Comparison of ENCODE assay signal across 8 cellular contexts in the genomic region with DNA sequence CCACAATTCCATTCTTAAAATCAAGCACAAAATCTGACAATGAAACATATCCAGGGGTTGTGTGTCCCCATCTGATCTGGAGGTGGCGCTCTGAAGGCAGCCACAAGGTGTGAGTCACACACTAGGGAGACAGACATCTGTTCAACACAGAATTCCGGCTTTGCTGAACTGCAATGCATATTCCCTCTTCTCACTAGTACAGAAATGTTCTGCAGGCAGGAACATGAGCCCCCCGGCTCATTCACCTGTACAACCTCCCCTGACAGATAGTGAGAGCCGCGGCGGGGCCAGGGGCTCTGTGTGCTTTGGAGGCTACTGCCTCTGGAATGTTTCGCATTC. TPM values are rescaled to one million over a fixed set of nuclear protein-coding genes. Genes with fewer than 3 reads are reported as not detected.
A peak's percentile ranks its signal among the peaks of the same experiment; 100 is the strongest.
DNase-seq lines count a peak whose midpoint lies in the region; ATAC-seq and TF ChIP-seq lines count a peak whose summit lies in the region.

No MANE protein-coding gene starts in this region.

- H3K27me3 Mint-ChIP-seq in activated naive CD8-positive, alpha-beta T cell treated with anti-CD3 and anti-CD28 coated beads, Interleukin-2, amount 10 ng/mL, durations not matched to agents 7 days and 5 days = no peaks in the 10 kb centered on the region

- H3K4me1 ChIP-seq in HCT116 (ENCODE audit: control insufficient read depth in 1 of 2, insufficient read depth in 2 of 2, low read length in 2 of 2) = no peaks in the 10 kb centered on the region

- BruUV-seq in HCT116 (replicated peaks; lab: Mats Ljungman, UMichigan) = TSS peak; percentile 40

- no peak overlapping the region for H3K9ac ChIP-seq in HCT116 (ENCODE audit: low read length)

- TF ChIP-seq CTCF in HCT116 (IDR thresholded peaks at IDR 0.05 in 2 of 3, conservative IDR thresholded peaks at IDR 0.05 in 1 of 3; ENCODE audit: borderline replicate concordance in 1 of 3, insufficient read depth in 1 of 3, low read depth in 2 of 3, low read length in 2 of 3) = peak; percentile 34 to 69 (median 68); a peak in 5 of 6 replicates

- POLR2A ChIA-PET in HCT116 (lab: Charles Lee) = no interaction called here
- POLR2A ChIA-PET in activated naive CD8-positive, alpha-beta T cell treated with anti-CD3 and anti-CD28 coated beads, Interleukin-2, amount 10 ng/mL, durations not matched to agents 7 days and 5 days (lab: Charles Lee) = no interaction called here

- no peaks in the 10 kb centered on the region for H3K27me3 ChIP-seq in HCT116 (ENCODE audit: insufficient read depth, low read length)

- no peak overlapping the region for H3K27ac ChIP-seq in HCT116 (ENCODE audit: low read depth, low read length)

- peaks cover 23% of the 10 kb centered on the region for H3K36me3 Mint-ChIP-seq in activated naive CD8-positive, alpha-beta T cell treated with anti-CD3 and anti-CD28 coated beads, Interleukin-2, amount 10 ng/mL, durations not matched to agents 7 days and 5 days

- no peaks in the 10 kb centered on the region for H3K9me3 ChIP-seq in HCT116 (ENCODE audit: control insufficient read depth in 1 of 2, insufficient read depth in 1 of 2, low read depth in 1 of 2, low read length in 2 of 2)

- no peak overlapping the region for H3K4me3 Mint-ChIP-seq in activated naive CD8-positive, alpha-beta T cell treated with anti-CD3 and anti-CD28 coated beads, Interleukin-2, amount 10 ng/mL, durations not matched to agents 7 days and 5 days

- peak; percentile 82 for ATAC-seq in HCT116
- no peak for ATAC-seq in activated naive CD8-positive, alpha-beta T cell treated with anti-CD3 and anti-CD28 coated beads, Interleukin-2, amount 10 ng/mL, durations not matched to agents 7 days and 5 days (ENCODE audit: low read depth)
- no peak for ATAC-seq in HG03139 (IDR thresholded peaks at IDR 0.05; ENCODE audit: unreplicated experiment)

- no peak for TF ChIP-seq POLR2A in HCT116 (IDR thresholded peaks at IDR 0.05; ENCODE audit: borderline replicate concordance, extremely low read depth, insufficient read depth, insufficient read length)

- no peaks in the 10 kb centered on the region for H3K9me2 ChIP-seq in HCT116 (ENCODE audit: insufficient read depth)

- TF ChIP-seq RAD21 in HCT116 (IDR thresholded peaks at IDR 0.05; ENCODE audit: low read depth) = peak; percentile 63

- RAD21 ChIA-PET in HCT116 (lab: Charles Lee; ENCODE audit: low non-redundant PET in 1 of 2, low total read pairs in 2 of 2, uncharacterized antibody in 2 of 2, unreplicated experiment in 2 of 2) = no interaction called here

- no peak overlapping the region for H3K27ac Mint-ChIP-seq in activated naive CD8-positive, alpha-beta T cell treated with anti-CD3 and anti-CD28 coated beads, Interleukin-2, amount 10 ng/mL, durations not matched to agents 7 days and 5 days

- H3K36me3 ChIP-seq in HCT116 (ENCODE audit: control insufficient read depth in 1 of 2, insufficient read depth in 2 of 2, low read length in 2 of 2) = peaks cover 40 to 46% of the 10 kb centered on the region in 2 experiments; a peak in 3 of 4 replicates

- H3K79me2 ChIP-seq in HCT116 (ENCODE audit: insufficient read depth, low read length) = no peaks in the 10 kb centered on the region

- no peaks in the 10 kb centered on the region for H4K20me1 ChIP-seq in HCT116 (ENCODE audit: insufficient read depth)

- CTCF ChIA-PET in HCT116 (lab: Charles Lee) = no interaction called here

- no peak overlapping the region for H3K4me3 ChIP-seq in HCT116 (replicated peaks in 1 of 2; ENCODE audit: low read depth in 1 of 2, low read length in 2 of 2)

- H2AFZ ChIP-seq in HCT116 (ENCODE audit: low read depth, low read length, poor library complexity, severe bottlenecking) = no peak overlapping the region

- H3K4me2 ChIP-seq in HCT116 (ENCODE audit: low read length) = no peak overlapping the region

- no peaks in the 10 kb centered on the region for H3K9me3 Mint-ChIP-seq in activated naive CD8-positive, alpha-beta T cell treated with anti-CD3 and anti-CD28 coated beads, Interleukin-2, amount 10 ng/mL, durations not matched to agents 7 days and 5 days

- DNase-seq in Ammon's horn (ENCODE audit: low spot score) (peak; percentile 76), HCT116 (ENCODE audit: low read depth, low spot score) (no peak), kidney tubule cell (ENCODE audit: low spot score) (peak; percentile 56), CD1c-positive myeloid dendritic cell (ENCODE audit: extremely low spot score) (no peak), medulla oblongata (ENCODE audit: extremely low spot score) (no peak), NCI-H748 (lab: John Stamatoyannopoulos, UW; ENCODE audit: unreplicated experiment) (no peak)
- DNase-seq in activated naive CD8-positive, alpha-beta T cell treated with anti-CD3 and anti-CD28 coated beads, Interleukin-2, amount 10 ng/mL, durations not matched to agents 7 days and 5 days = peak; percentile 19

- H3K4me1 Mint-ChIP-seq in activated naive CD8-positive, alpha-beta T cell treated with anti-CD3 and anti-CD28 coated beads, Interleukin-2, amount 10 ng/mL, durations not matched to agents 7 days and 5 days = no peaks in the 10 kb centered on the region

- intact Hi-C loops in HCT116 (cut with micrococcal nuclease) = no loop called here

TF ChIP-seq in HCT116, 20 proteins besides CTCF, POLR2A, EP300 and RAD21:
- TF ChIP-seq JUND (IDR thresholded peaks at IDR 0.05) (peak; percentile 26; the same call in 1 of the 2 replicates), FOSL1 (IDR thresholded peaks at IDR 0.05; ENCODE audit: low read depth) (peak; percentile 30; the same call in 1 of the 2 replicates), POLR2AphosphoS5 (IDR thresholded peaks at IDR 0.05; ENCODE audit: low read depth, low read length) (peak; percentile 15; the same call in 1 of the 2 replicates), TCF7L2 (IDR thresholded peaks at IDR 0.05; ENCODE audit: borderline replicate concordance, extremely low read depth, insufficient read depth, insufficient read length) (no peak)
TF ChIP-seq in HCT116: peak in this region for 3.

RNA-seq across cellular contexts. Expression of a gene that starts 41.9 kb away (rescaled TPM):
- total RNA-seq in HCT116 (2021; ENCODE audit: unreplicated experiment) = 223 TPM
- polyA plus RNA-seq in HCT116 (2012) = 207 and 243 TPM in 2 replicates
- 100 to 1,000 TPM; 371 to 372 TPM for total RNA-seq in activated naive CD8-positive, alpha-beta T cell treated with anti-CD3 and anti-CD28 coated beads, Interleukin-2, amount 10 ng/mL, durations not matched to agents 7 days and 5 days

RNA-seq across cellular contexts. Expression of a gene that starts 53.4 kb away (rescaled TPM):
- 2.2 TPM for total RNA-seq in HCT116 (2021; ENCODE audit: unreplicated experiment)
- 1.2 and 1.7 TPM in 2 replicates for polyA plus RNA-seq in HCT116 (2012)
- 1 to 10 TPM in 1 of 2 experiments, under 1 TPM in 1; 0.77 to 1.6 TPM for total RNA-seq in activated naive CD8-positive, alpha-beta T cell treated with anti-CD3 and anti-CD28 coated beads, Interleukin-2, amount 10 ng/mL, durations not matched to agents 7 days and 5 days

Comparison
In these comparisons a context has a peak if more than half of its experiments do, and no peak if none do; other contexts are left out.
1. DNase-seq: peak in Ammon's horn (single experiment), activated naive CD8-positive, alpha-beta T cell treated with anti-CD3 and anti-CD28 coated beads, Interleukin-2, amount 10 ng/mL, durations not matched to agents 7 days and 5 days (single experiment) and kidney tubule cell (single experiment); none in HCT116 (single experiment), CD1c-positive myeloid dendritic cell (single experiment), medulla oblongata (single experiment) and NCI-H748 (single experiment).